Comparison of ENCODE assay signal across 8 cellular contexts in the genomic region with DNA sequence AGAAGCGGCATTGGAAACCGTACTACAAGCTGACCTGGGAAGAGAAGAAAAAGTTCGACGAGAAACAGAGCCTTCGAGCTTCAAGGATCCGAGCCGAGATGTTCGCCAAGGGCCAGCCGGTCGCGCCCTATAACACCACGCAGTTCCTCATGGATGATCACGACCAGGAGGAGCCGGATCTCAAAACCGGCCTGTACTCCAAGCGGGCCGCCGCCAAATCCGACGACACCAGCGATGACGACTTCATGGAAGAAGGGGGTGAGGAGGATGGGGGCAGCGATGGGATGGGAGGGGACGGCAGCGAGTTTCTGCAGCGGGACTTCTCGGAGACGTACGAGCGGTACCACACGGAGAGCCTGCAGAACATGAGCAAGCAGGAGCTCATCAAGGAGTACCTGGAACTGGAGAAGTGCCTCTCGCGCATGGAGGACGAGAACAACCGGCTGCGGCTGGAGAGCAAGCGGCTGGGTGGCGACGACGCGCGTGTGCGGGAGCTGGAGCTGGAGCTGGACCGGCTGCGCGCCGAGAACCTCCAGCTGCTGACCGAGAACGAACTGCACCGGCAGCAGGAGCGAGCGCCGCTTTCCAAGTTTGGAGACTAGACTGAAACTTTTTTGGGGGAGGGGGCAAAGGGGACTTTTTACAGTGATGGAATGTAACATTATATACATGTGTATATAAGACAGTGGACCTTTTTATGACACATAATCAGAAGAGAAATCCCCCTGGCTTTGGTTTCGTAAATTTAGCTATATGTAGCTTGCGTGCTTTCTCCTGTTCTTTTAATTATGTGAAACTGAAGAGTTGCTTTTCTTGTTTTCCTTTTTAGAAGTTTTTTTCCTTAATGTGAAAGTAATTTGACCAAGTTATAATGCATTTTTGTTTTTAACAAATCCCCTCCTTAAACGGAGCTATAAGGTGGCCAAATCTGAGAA. TPM values are rescaled to one million over a fixed set of nuclear protein-coding genes. Genes with fewer than 3 reads are reported as not detected.
DNase-seq lines count a peak whose midpoint lies in the region; ATAC-seq and TF ChIP-seq lines count a peak whose summit lies in the region.

No MANE protein-coding gene starts in this region.

- H3K9ac ChIP-seq in neural progenitor cell: peak overlapping the region; percentile 67

- no peak overlapping the region for H2AFZ ChIP-seq in neural progenitor cell (replicated peaks)

- peaks cover 31% of the 10 kb centered on the region for H4K20me1 ChIP-seq in neural progenitor cell (ENCODE audit: low read depth)

- TF ChIP-seq CTCF in foreskin keratinocyte (conservative IDR thresholded peaks at IDR 0.05) (no peak), neural progenitor cell (IDR thresholded peaks at IDR 0.05) (no peak)

- peak overlapping the region; percentile 81 for H3K4me2 ChIP-seq in neural progenitor cell

- H3K9me3 Mint-ChIP-seq in activated naive CD4-positive, alpha-beta T cell treated with anti-CD3 and anti-CD28 coated beads for 36 hours: no peaks in the 10 kb centered on the region
- no peaks in the 10 kb centered on the region for H3K9me3 Mint-ChIP-seq in neural progenitor cell

- H3F3A ChIP-seq in neural progenitor cell (ENCODE audit: low read depth): peaks cover 50% of the 10 kb centered on the region

- H3K27ac Mint-ChIP-seq in activated naive CD4-positive, alpha-beta T cell treated with anti-CD3 and anti-CD28 coated beads for 36 hours: peak overlapping the region; percentile 100
- peak overlapping the region; percentile 86 for H3K27ac Mint-ChIP-seq in neural progenitor cell

- H3K36me3 Mint-ChIP-seq in activated naive CD4-positive, alpha-beta T cell treated with anti-CD3 and anti-CD28 coated beads for 36 hours (ENCODE audit: low read depth): peaks cover 17% of the 10 kb centered on the region
- no peaks in the 10 kb centered on the region for H3K36me3 Mint-ChIP-seq in neural progenitor cell

- peak overlapping the region; percentile 85 for H3K4me3 ChIP-seq in neural progenitor cell

- no peaks in the 10 kb centered on the region for H3K36me3 ChIP-seq in neural progenitor cell

- H3K4me1 ChIP-seq in foreskin keratinocyte (peaks cover 4% of the 10 kb centered on the region), neural progenitor cell (peaks cover 23% of the 10 kb centered on the region)

- H3K4me3 Mint-ChIP-seq in activated naive CD4-positive, alpha-beta T cell treated with anti-CD3 and anti-CD28 coated beads for 36 hours: peak overlapping the region; percentile 97
- peak overlapping the region; percentile 94 for H3K4me3 Mint-ChIP-seq in neural progenitor cell

- H3K27ac ChIP-seq in foreskin keratinocyte: peak overlapping the region; percentile 73
- peak overlapping the region; percentile 80 for H3K27ac ChIP-seq in neural progenitor cell

- CTCF ChIA-PET in activated naive CD4-positive, alpha-beta T cell treated with anti-CD3 and anti-CD28 coated beads for 36 hours (lab: Charles Lee): interaction anchor here (0.6 to 16.6 kb wide), 20 partner anchors 11 to 165 kb away, joined by 3 to 252 read pairs (median 5); partner anchors contain the start of genes ACBD4, HEXIM2 and PLCD3

- no peaks in the 10 kb centered on the region for H3K27me3 ChIP-seq in foreskin keratinocyte
- H3K27me3 ChIP-seq in neural progenitor cell: no peaks in the 10 kb centered on the region

- H3K79me2 ChIP-seq in neural progenitor cell (ENCODE audit: low read depth): peaks cover 50% of the 10 kb centered on the region

- ATAC-seq in foreskin keratinocyte: no peak
- no peak for ATAC-seq in GM19395 (IDR thresholded peaks at IDR 0.05; ENCODE audit: unreplicated experiment)

- no peaks in the 10 kb centered on the region for H3K27me3 Mint-ChIP-seq in activated naive CD4-positive, alpha-beta T cell treated with anti-CD3 and anti-CD28 coated beads for 36 hours (ENCODE audit: low read depth)
- H3K27me3 Mint-ChIP-seq in neural progenitor cell (ENCODE audit: insufficient read depth, low read depth): peaks cover 4% of the 10 kb centered on the region

- intact Hi-C loops in activated naive CD4-positive, alpha-beta T cell treated with anti-CD3 and anti-CD28 coated beads for 36 hours (cut with micrococcal nuclease): no loop called here

- H3K9me3 ChIP-seq in neural progenitor cell (ENCODE audit: low read depth): no peaks in the 10 kb centered on the region

- H3K4me1 Mint-ChIP-seq in activated naive CD4-positive, alpha-beta T cell treated with anti-CD3 and anti-CD28 coated beads for 36 hours (ENCODE audit: low read depth): peaks cover 33% of the 10 kb centered on the region
- peaks cover 42% of the 10 kb centered on the region for H3K4me1 Mint-ChIP-seq in neural progenitor cell

- peak; percentile 75 for DNase-seq in activated CD8-positive, alpha-beta memory T cell treated with anti-CD3 and anti-CD28 coated beads for 24 hours
- DNase-seq in activated CD8-positive, alpha-beta memory T cell treated with anti-CD3 and anti-CD28 coated beads, Interleukin-2, amount 50 U/mL, for 4 hours: no peak
- DNase-seq in NCI-H774 (lab: John Stamatoyannopoulos, UW): peak; percentile 29
- peak; percentile 66 for DNase-seq in activated naive CD4-positive, alpha-beta T cell treated with anti-CD3 and anti-CD28 coated beads for 36 hours
- no peak for DNase-seq in foreskin keratinocyte
- DNase-seq in neural progenitor cell (ENCODE audit: low spot score): peak; percentile 66
- no peak for DNase-seq in NCI-H2029 (lab: John Stamatoyannopoulos, UW)

RNA-seq across cellular contexts. Expression of gene HEXIM1, which starts 1.7 kb away (rescaled TPM):
- 10 to 100 TPM; 24.3 to 24.7 TPM for total RNA-seq in activated naive CD4-positive, alpha-beta T cell treated with anti-CD3 and anti-CD28 coated beads for 36 hours
- 23.0 and 25.6 TPM in 2 replicates for total RNA-seq in foreskin keratinocyte
- polyA plus RNA-seq in foreskin keratinocyte: 26.7 and 27.9 TPM in 2 replicates
- 10.2 and 14.3 TPM in 2 replicates for total RNA-seq in neural progenitor cell (ENCODE audit: low replicate concordance)

RNA-seq across cellular contexts. Expression of gene HEXIM2, which starts 11.7 kb away (rescaled TPM):
- 1 to 10 TPM; 3.5 TPM for total RNA-seq in activated naive CD4-positive, alpha-beta T cell treated with anti-CD3 and anti-CD28 coated beads for 36 hours
- total RNA-seq in foreskin keratinocyte: 3.7 and 5.3 TPM in 2 replicates
- 5.7 and 6.3 TPM in 2 replicates for polyA plus RNA-seq in foreskin keratinocyte
- total RNA-seq in neural progenitor cell (ENCODE audit: low replicate concordance): 4.6 and 9.1 TPM in 2 replicates

RNA-seq across cellular contexts. Expression of gene ACBD4, which starts 14.4 kb away (rescaled TPM):
- 10 to 100 TPM; 12.3 to 12.7 TPM for total RNA-seq in activated naive CD4-positive, alpha-beta T cell treated with anti-CD3 and anti-CD28 coated beads for 36 hours
- total RNA-seq in foreskin keratinocyte: 4.3 and 4.4 TPM in 2 replicates
- polyA plus RNA-seq in foreskin keratinocyte: 4.5 TPM in 2 replicates
- total RNA-seq in neural progenitor cell (ENCODE audit: low replicate concordance): 6.8 and 17.3 TPM in 2 replicates

RNA-seq across cellular contexts. Expression of gene PLCD3, which starts 17.6 kb away (rescaled TPM):
- 1 to 10 TPM; 2.4 TPM for total RNA-seq in activated naive CD4-positive, alpha-beta T cell treated with anti-CD3 and anti-CD28 coated beads for 36 hours
- 60.8 and 63.6 TPM in 2 replicates for total RNA-seq in foreskin keratinocyte
- polyA plus RNA-seq in foreskin keratinocyte: 85.8 and 97.4 TPM in 2 replicates
- total RNA-seq in neural progenitor cell (ENCODE audit: low replicate concordance): 16.0 and 31.4 TPM in 2 replicates

Comparison
In these comparisons a context has a peak if more than half of its experiments do, and no peak if none do; other contexts are left out.
1. DNase-seq: peak in activated CD8-positive, alpha-beta memory T cell treated with anti-CD3 and anti-CD28 coated beads for 24 hours (single experiment), NCI-H774 (single experiment), activated naive CD4-positive, alpha-beta T cell treated with anti-CD3 and anti-CD28 coated beads for 36 hours (single experiment) and neural progenitor cell (single experiment); none in activated CD8-positive, alpha-beta memory T cell treated with anti-CD3 and anti-CD28 coated beads, Interleukin-2, amount 50 U/mL, for 4 hours (single experiment), foreskin keratinocyte (0 of 2) and NCI-H2029 (single experiment).